In genomic region chr17:55258578-55259135, GRCh38 we compare ENCODE assay signal across 1 cellular context.
TF ChIP-seq lines count a peak whose summit lies in the region.

No MANE protein-coding gene starts in this region.

TF ChIP-seq in HepG2, 621 proteins besides CTCF, POLR2A, EP300 and RAD21 (continued from another document):
- no peak for TF ChIP-seq ZBTB40 (IDR thresholded peaks at IDR 0.05)
- no peak for TF ChIP-seq ZBTB40 (CRISPR knock-in tag; IDR thresholded peaks at IDR 0.05)
- no peak for TF ChIP-seq ZNF557 (CRISPR knock-in tag; IDR thresholded peaks at IDR 0.05)
- TF ChIP-seq, protein P1, sequence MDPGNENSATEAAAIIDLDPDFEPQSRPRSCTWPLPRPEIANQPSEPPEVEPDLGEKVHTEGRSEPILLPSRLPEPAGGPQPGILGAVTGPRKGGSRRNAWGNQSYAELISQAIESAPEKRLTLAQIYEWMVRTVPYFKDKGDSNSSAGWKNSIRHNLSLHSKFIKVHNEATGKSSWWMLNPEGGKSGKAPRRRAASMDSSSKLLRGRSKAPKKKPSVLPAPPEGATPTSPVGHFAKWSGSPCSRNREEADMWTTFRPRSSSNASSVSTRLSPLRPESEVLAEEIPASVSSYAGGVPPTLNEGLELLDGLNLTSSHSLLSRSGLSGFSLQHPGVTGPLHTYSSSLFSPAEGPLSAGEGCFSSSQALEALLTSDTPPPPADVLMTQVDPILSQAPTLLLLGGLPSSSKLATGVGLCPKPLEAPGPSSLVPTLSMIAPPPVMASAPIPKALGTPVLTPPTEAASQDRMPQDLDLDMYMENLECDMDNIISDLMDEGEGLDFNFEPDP (CRISPR knock-in tag; conservative IDR thresholded peaks at IDR 0.05): 0 out of 2 replicates have a peak, but pooled peaks have one; percentile 64
- TF ChIP-seq ZNF33B (CRISPR knock-in tag; IDR thresholded peaks at IDR 0.05): no peak
- TF ChIP-seq, protein P2, sequence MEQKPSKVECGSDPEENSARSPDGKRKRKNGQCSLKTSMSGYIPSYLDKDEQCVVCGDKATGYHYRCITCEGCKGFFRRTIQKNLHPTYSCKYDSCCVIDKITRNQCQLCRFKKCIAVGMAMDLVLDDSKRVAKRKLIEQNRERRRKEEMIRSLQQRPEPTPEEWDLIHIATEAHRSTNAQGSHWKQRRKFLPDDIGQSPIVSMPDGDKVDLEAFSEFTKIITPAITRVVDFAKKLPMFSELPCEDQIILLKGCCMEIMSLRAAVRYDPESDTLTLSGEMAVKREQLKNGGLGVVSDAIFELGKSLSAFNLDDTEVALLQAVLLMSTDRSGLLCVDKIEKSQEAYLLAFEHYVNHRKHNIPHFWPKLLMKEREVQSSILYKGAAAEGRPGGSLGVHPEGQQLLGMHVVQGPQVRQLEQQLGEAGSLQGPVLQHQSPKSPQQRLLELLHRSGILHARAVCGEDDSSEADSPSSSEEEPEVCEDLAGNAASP (CRISPR knock-in tag; IDR thresholded peaks at IDR 0.05; ENCODE audit: borderline replicate concordance): peak; percentile 63; the same call in 1 of the 2 replicates
